8 cellular contexts compared by ENCODE assay signal in the genomic region with DNA sequence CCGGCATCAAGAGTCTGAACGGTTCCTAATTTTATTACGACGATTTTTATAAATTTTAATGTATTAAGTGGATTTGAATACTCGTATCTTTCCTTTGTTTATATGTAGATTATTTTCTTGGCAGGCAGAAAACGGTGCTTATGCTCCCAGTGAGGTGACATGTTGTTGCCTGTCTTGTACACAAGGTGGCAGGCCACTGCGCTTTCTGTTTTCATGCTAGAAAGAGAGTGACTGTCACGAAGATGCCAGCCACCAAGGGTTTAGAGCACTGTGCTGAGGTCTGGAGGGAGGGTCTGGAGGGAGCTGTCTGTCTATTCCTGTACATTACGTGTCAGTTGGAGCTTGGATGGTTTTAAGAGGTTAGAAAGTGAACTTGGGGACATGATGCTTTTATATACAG.
DNase-seq lines count a peak whose midpoint lies in the region; ATAC-seq and TF ChIP-seq lines count a peak whose summit lies in the region.

No MANE protein-coding gene starts in this region.

- intact Hi-C loops in spleen (cut with DNase I; ENCODE audit: low total_unique reads), result no loop called here

- H3K27ac ChIP-seq in foreskin keratinocyte, result peak overlapping the region; percentile 36
- no peak overlapping the region for H3K27ac ChIP-seq in spleen

- peak; percentile 67 for DNase-seq in activated CD8-positive, alpha-beta memory T cell treated with anti-CD3 and anti-CD28 coated beads for 24 hours
- no peak for DNase-seq in activated CD8-positive, alpha-beta memory T cell treated with anti-CD3 and anti-CD28 coated beads, Interleukin-2, amount 50 U/mL, for 4 hours
- peak; percentile 72 to 81 for DNase-seq in NCI-H524 (lab: John Stamatoyannopoulos, UW)
- peak; percentile 4 for DNase-seq in activated T-cell treated with anti-CD3 and anti-CD28 coated beads for 24 hours (ENCODE audit: low read depth)
- no peak for DNase-seq in foreskin keratinocyte
- no peak for DNase-seq in spleen
- DNase-seq in NCI-H1436 treated with DMSO at 0.1 percent for 48 hours (lab: John Stamatoyannopoulos, UW), result no peak

- no peaks in the 10 kb centered on the region for H3K9me3 ChIP-seq in spleen

- ATAC-seq in HG02571 (IDR thresholded peaks at IDR 0.05; ENCODE audit: unreplicated experiment) (peak; percentile 81), foreskin keratinocyte (peak; percentile 68)

- H3K4me1 ChIP-seq in foreskin keratinocyte, result peaks cover 5% of the 10 kb centered on the region
- no peaks in the 10 kb centered on the region for H3K4me1 ChIP-seq in spleen

- no peaks in the 10 kb centered on the region for H3K27me3 ChIP-seq in foreskin keratinocyte
- peaks cover 0 to 12% (median 0%) of the 10 kb centered on the region in 7 donors for H3K27me3 ChIP-seq in spleen (replicated peaks in 1 of 7)

- TF ChIP-seq CTCF in foreskin keratinocyte (conservative IDR thresholded peaks at IDR 0.05), result peak; percentile 55
- peak; percentile 20 to 70 (median 54) for TF ChIP-seq CTCF in spleen (IDR thresholded peaks at IDR 0.05 in 8 of 11, conservative IDR thresholded peaks at IDR 0.05 in 3 of 11)

- no peak for TF ChIP-seq POLR2A in spleen (IDR thresholded peaks at IDR 0.05)

- H3K4me3 ChIP-seq in spleen, result no peak overlapping the region

- no peaks in the 10 kb centered on the region for H3K36me3 ChIP-seq in spleen

- 43 to 62% (median 57%) methylated on average over 9 of the region's 9 CpGs for WGBS in spleen, 5 donors

Comparison
In these comparisons a context has a peak if more than half of its experiments do, and no peak if none do; other contexts are left out.
1. DNase-seq: peak in activated CD8-positive, alpha-beta memory T cell treated with anti-CD3 and anti-CD28 coated beads for 24 hours (single experiment), NCI-H524 (2 of 2) and activated T-cell treated with anti-CD3 and anti-CD28 coated beads for 24 hours (single experiment); none in activated CD8-positive, alpha-beta memory T cell treated with anti-CD3 and anti-CD28 coated beads, Interleukin-2, amount 50 U/mL, for 4 hours (single experiment), foreskin keratinocyte (0 of 2), spleen (single experiment) and NCI-H1436 treated with DMSO at 0.1 percent for 48 hours (single experiment).